8 cellular contexts compared by ENCODE assay signal in the genomic region with DNA sequence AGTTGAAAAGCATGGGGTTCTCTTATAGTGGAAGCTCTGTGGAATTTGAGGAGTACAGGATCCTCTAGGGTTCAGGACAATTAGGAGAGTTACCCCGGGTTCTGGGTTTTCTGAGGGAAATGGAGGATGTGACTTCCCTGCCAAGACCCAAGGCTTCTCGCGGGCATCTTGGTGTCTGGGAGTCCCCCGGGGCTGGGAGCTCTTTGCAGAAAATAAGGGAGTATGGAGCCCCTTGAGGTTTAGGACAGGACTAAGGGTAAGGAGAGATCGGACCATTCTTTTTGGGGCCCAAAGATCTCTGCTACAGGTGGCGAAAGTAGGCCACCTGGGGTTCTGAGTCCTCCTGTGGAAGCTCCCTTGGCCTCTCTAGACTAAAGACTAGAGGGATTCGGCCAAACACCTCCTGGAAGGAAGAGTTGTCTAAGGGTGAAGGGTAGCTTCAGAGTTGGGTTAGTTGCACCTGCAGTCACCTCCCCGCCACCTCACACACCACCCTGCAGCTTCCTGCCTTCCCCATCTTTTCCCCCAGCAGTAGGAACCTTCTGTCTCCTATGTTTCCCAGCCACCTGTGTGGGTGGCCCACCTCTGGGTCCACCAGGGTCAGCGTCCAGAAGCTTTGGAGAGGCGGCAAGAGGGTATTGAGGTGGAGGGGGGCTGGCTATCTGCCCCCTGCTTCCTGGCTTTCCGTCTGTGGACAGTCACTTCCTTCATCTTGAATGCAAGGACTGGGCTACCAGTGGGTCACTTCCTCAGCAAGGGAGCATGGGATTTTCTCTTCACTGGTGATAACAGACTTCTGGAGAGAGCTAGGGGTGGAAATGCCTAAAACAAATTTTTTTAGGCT. TPM values are rescaled to one million over a fixed set of nuclear protein-coding genes. Genes with fewer than 3 reads are reported as not detected.
A peak's percentile ranks its signal among the peaks of the same experiment; 100 is the strongest.
DNase-seq lines count a peak whose midpoint lies in the region; ATAC-seq, FAIRE-seq and TF ChIP-seq lines count a peak whose summit lies in the region.

No MANE protein-coding gene starts in this region.

- no peak for TF ChIP-seq CTCF in kidney (IDR thresholded peaks at IDR 0.05; ENCODE audit: borderline replicate concordance, extremely low read depth, insufficient read depth)

- intact Hi-C loops in activated CD4-positive, alpha-beta T cell treated with anti-CD3 and anti-CD28 coated beads for 36 hours (cut with DNase I, micrococcal nuclease): loop anchor here (1.0 to 5.0 kb wide), 16 partner anchors 53 to 542 kb away; a partner anchor contains a TSS
- intact Hi-C loops in kidney (cut with DNase I): no loop called here

- H3K27me3 Mint-ChIP-seq in activated CD4-positive, alpha-beta T cell treated with anti-CD3 and anti-CD28 coated beads for 36 hours: no peaks in the 10 kb centered on the region

- H3K4me3 ChIP-seq in kidney (ENCODE audit: low read length in 2 of 2): peak overlapping the region; percentile 83 to 86

- POLR2A ChIA-PET in activated CD4-positive, alpha-beta T cell treated with anti-CD3 and anti-CD28 coated beads for 36 hours (lab: Charles Lee): interaction anchor here (0.6 to 1.5 kb wide), 8 partner anchors 13 to 964 kb away, joined by 3 to 4 read pairs (median 3); a partner anchor contains a TSS

- peak overlapping the region; percentile 71 to 83 for H3K9ac ChIP-seq in kidney (ENCODE audit: low read length in 2 of 2)

- H3K27ac ChIP-seq in kidney (ENCODE audit: low read depth in 2 of 2, low read length in 2 of 2): peak overlapping the region; percentile 72
- H3K27ac ChIP-seq in substantia nigra (ENCODE audit: low read depth, low read length, poor library complexity, severe bottlenecking): peak overlapping the region; percentile 74

- CTCF ChIA-PET in activated CD4-positive, alpha-beta T cell treated with anti-CD3 and anti-CD28 coated beads for 36 hours (lab: Charles Lee): interaction anchor here (0.6 to 6.1 kb wide), 17 partner anchors 10 to 579 kb away, joined by 3 to 39 read pairs (median 4); a partner anchor contains a TSS

- H3K9me3 ChIP-seq in kidney (ENCODE audit: control insufficient read depth in 1 of 2, low read length in 2 of 2): no peaks in the 10 kb centered on the region

- no peak for FAIRE-seq in kidney (lab: Jason Lieb, UNC)

- H3K36me3 ChIP-seq in kidney (ENCODE audit: control insufficient read depth in 1 of 2, insufficient read depth in 2 of 2, low read length in 2 of 2): no peaks in the 10 kb centered on the region

- no peaks in the 10 kb centered on the region for H3K9me3 Mint-ChIP-seq in activated CD4-positive, alpha-beta T cell treated with anti-CD3 and anti-CD28 coated beads for 36 hours (ENCODE audit: low read depth)

- peak overlapping the region; percentile 80 for H3K27ac Mint-ChIP-seq in activated CD4-positive, alpha-beta T cell treated with anti-CD3 and anti-CD28 coated beads for 36 hours

- DNase-seq in activated CD4-positive, alpha-beta T cell treated with anti-CD3 and anti-CD28 coated beads for 36 hours: no peak
- no peak for DNase-seq in activated CD4-positive, alpha-beta T cell treated with anti-CD3 and anti-CD28 coated beads for 1 hour
- DNase-seq in activated T-cell treated with anti-CD3 and anti-CD28 coated beads, Interleukin-2, amount 50 U/mL, for 48 hours: peak; percentile 31 to 32
- DNase-seq in kidney: no peak
- DNase-seq in substantia nigra (lab: John Stamatoyannopoulos, UW): no peak
- no peak for DNase-seq in NCI-H526 treated with DMSO at 0.1 percent for 48 hours (lab: John Stamatoyannopoulos, UW)
- no peak for DNase-seq in NK-92 (lab: John Stamatoyannopoulos, UW; ENCODE audit: unreplicated experiment)

- peaks cover 7 to 20% of the 10 kb centered on the region in 2 donors for H3K4me1 ChIP-seq in kidney (ENCODE audit: control insufficient read depth in 1 of 2, insufficient read depth in 1 of 2, low read depth in 1 of 2, low read length in 2 of 2)

- H3K4me3 Mint-ChIP-seq in activated CD4-positive, alpha-beta T cell treated with anti-CD3 and anti-CD28 coated beads for 36 hours: peak overlapping the region; percentile 85

- ATAC-seq in activated CD4-positive, alpha-beta T cell treated with anti-CD3 and anti-CD28 coated beads for 36 hours: no peak
- ATAC-seq in GM21447 (IDR thresholded peaks at IDR 0.05; ENCODE audit: unreplicated experiment): no peak

- H3K36me3 Mint-ChIP-seq in activated CD4-positive, alpha-beta T cell treated with anti-CD3 and anti-CD28 coated beads for 36 hours (ENCODE audit: low read depth): peaks cover 11% of the 10 kb centered on the region

- H3K4me1 Mint-ChIP-seq in activated CD4-positive, alpha-beta T cell treated with anti-CD3 and anti-CD28 coated beads for 36 hours: peaks cover 47% of the 10 kb centered on the region

RNA-seq across cellular contexts. Expression of a gene that starts 0.9 kb away (rescaled TPM):
- 10 to 100 TPM; 31.8 to 34.4 TPM for total RNA-seq in activated CD4-positive, alpha-beta T cell treated with anti-CD3 and anti-CD28 coated beads for 36 hours
- 48.2 TPM for total RNA-seq in kidney
- polyA plus RNA-seq in kidney (ENCODE audit: insufficient read depth, low read depth, low replicate concordance): 20.3 TPM

RNA-seq across cellular contexts. Expression of a gene that starts 53.0 kb away (rescaled TPM):
- 10 to 100 TPM; 15.7 to 16.1 TPM for total RNA-seq in activated CD4-positive, alpha-beta T cell treated with anti-CD3 and anti-CD28 coated beads for 36 hours
- total RNA-seq in kidney: 36.7 TPM
- polyA plus RNA-seq in kidney (ENCODE audit: insufficient read depth, low read depth, low replicate concordance): 50.8 TPM

Comparison
In these comparisons a context has a peak if more than half of its experiments do, and no peak if none do; other contexts are left out.
1. DNase-seq: peak in activated T-cell treated with anti-CD3 and anti-CD28 coated beads, Interleukin-2, amount 50 U/mL, for 48 hours (2 of 2); none in activated CD4-positive, alpha-beta T cell treated with anti-CD3 and anti-CD28 coated beads for 36 hours (single experiment), activated CD4-positive, alpha-beta T cell treated with anti-CD3 and anti-CD28 coated beads for 1 hour (single experiment), kidney (single experiment), substantia nigra (0 of 49), NCI-H526 treated with DMSO at 0.1 percent for 48 hours (single experiment) and NK-92 (single experiment).